Comparison of ENCODE assay signal across 1 cellular context in the genomic region with DNA sequence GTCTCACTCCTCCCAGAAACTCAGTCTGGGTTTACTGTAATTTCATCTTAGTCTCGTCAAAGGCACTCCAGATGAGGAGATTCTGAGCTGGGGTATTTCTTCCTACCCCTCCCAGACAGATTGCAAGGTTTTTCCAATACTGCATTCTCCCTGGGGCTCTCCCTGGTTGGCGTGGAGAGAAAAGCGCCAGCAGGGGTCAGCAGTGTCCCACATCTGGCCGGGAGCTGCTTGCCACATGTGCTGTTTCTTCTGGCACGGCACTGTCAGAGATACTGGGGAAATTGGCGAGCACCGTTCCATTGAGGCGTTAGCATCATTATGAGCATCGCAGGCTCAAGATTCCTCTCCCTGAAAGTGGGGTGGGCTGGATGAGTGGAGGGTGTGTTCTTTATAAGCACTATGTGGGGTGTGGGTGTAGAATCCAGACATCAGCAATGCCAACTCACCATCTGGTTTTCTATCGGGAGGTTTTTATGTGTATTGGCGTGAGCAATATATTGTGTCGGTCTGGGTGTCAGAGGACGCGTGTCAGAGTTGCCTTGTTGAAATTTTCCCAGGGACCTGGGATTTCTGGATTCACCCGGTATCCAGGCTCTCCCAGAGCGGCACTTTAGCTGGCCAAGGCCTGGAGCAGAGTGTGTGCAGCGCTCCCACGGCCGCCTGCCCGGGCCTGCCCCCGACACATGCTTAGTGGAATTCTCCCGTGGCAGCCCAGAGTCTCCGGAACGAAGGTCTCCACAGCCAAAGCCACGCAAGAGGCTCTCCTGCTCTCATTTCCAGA.
TF ChIP-seq lines count a peak whose summit lies in the region.

No MANE protein-coding gene starts in this region.

TF ChIP-seq in HEK293, 187 proteins besides CTCF, POLR2A, EP300 and RAD21 (continued from another document and continues in another):
- no peak for TF ChIP-seq ZNF148 (tag by site-specific recombination; IDR thresholded peaks at IDR 0.05; ENCODE audit: borderline replicate concordance)
- TF ChIP-seq, protein P1, sequence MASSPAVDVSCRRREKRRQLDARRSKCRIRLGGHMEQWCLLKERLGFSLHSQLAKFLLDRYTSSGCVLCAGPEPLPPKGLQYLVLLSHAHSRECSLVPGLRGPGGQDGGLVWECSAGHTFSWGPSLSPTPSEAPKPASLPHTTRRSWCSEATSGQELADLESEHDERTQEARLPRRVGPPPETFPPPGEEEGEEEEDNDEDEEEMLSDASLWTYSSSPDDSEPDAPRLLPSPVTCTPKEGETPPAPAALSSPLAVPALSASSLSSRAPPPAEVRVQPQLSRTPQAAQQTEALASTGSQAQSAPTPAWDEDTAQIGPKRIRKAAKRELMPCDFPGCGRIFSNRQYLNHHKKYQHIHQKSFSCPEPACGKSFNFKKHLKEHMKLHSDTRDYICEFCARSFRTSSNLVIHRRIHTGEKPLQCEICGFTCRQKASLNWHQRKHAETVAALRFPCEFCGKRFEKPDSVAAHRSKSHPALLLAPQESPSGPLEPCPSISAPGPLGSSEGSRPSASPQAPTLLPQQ (tag by site-specific recombination; IDR thresholded peaks at IDR 0.05), result 0 out of 2 replicates have a peak, but pooled peaks have one; percentile 19
- no peak for TF ChIP-seq ZNF513 (tag by site-specific recombination; IDR thresholded peaks at IDR 0.05)
- TF ChIP-seq, protein P2, sequence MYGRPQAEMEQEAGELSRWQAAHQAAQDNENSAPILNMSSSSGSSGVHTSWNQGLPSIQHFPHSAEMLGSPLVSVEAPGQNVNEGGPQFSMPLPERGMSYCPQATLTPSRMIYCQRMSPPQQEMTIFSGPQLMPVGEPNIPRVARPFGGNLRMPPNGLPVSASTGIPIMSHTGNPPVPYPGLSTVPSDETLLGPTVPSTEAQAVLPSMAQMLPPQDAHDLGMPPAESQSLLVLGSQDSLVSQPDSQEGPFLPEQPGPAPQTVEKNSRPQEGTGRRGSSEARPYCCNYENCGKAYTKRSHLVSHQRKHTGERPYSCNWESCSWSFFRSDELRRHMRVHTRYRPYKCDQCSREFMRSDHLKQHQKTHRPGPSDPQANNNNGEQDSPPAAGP (tag by site-specific recombination; IDR thresholded peaks at IDR 0.05), result no peak
- TF ChIP-seq ZNF341 (tag by site-specific recombination; IDR thresholded peaks at IDR 0.05; ENCODE audit: low read depth), result no peak
- TF ChIP-seq ZNF747 (tag by site-specific recombination; IDR thresholded peaks at IDR 0.05), result no peak
- no peak for TF ChIP-seq ZNF701 (tag by site-specific recombination; IDR thresholded peaks at IDR 0.05)
- no peak for TF ChIP-seq ZNF155 (tag by site-specific recombination; IDR thresholded peaks at IDR 0.05)
- TF ChIP-seq ZNF416 (tag by site-specific recombination; IDR thresholded peaks at IDR 0.05), result no peak
- TF ChIP-seq ZNF571 (tag by site-specific recombination; IDR thresholded peaks at IDR 0.05), result no peak
- 0 out of 2 replicates have a peak, but pooled peaks have one; percentile 12 for TF ChIP-seq GLIS1 (tag by site-specific recombination; IDR thresholded peaks at IDR 0.05)
- no peak for TF ChIP-seq ZNF214 (tag by site-specific recombination; IDR thresholded peaks at IDR 0.05; ENCODE audit: borderline replicate concordance)
- no peak for TF ChIP-seq OVOL3 (tag by site-specific recombination; IDR thresholded peaks at IDR 0.05)
- TF ChIP-seq, protein P3, sequence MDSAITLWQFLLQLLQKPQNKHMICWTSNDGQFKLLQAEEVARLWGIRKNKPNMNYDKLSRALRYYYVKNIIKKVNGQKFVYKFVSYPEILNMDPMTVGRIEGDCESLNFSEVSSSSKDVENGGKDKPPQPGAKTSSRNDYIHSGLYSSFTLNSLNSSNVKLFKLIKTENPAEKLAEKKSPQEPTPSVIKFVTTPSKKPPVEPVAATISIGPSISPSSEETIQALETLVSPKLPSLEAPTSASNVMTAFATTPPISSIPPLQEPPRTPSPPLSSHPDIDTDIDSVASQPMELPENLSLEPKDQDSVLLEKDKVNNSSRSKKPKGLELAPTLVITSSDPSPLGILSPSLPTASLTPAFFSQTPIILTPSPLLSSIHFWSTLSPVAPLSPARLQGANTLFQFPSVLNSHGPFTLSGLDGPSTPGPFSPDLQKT (IDR thresholded peaks at IDR 0.05; ENCODE audit: borderline replicate concordance, low read depth, low read length), result no peak
- TF ChIP-seq ZNF157 (tag by site-specific recombination; IDR thresholded peaks at IDR 0.05), result no peak
- TF ChIP-seq ZNF426 (tag by site-specific recombination; IDR thresholded peaks at IDR 0.05), result no peak
- no peak for TF ChIP-seq ZNF292 (tag by site-specific recombination; IDR thresholded peaks at IDR 0.05; ENCODE audit: borderline replicate concordance, low read depth)
- no peak for TF ChIP-seq ZBTB48 (tag by site-specific recombination; IDR thresholded peaks at IDR 0.05)
- no peak for TF ChIP-seq ZBTB20 (tag by site-specific recombination; IDR thresholded peaks at IDR 0.05)
- no peak for TF ChIP-seq ZNF114 (tag by site-specific recombination; IDR thresholded peaks at IDR 0.05)
- no peak for TF ChIP-seq ZFHX2 (tag by site-specific recombination; conservative IDR thresholded peaks at IDR 0.05)
- no peak for TF ChIP-seq ZNF610 (tag by site-specific recombination; IDR thresholded peaks at IDR 0.05; ENCODE audit: borderline replicate concordance)
- TF ChIP-seq REPIN1 (tag by site-specific recombination; IDR thresholded peaks at IDR 0.05; ENCODE audit: low read depth), result no peak
- TF ChIP-seq ZNF560 (tag by site-specific recombination; IDR thresholded peaks at IDR 0.05; ENCODE audit: borderline replicate concordance), result no peak
- TF ChIP-seq ZFP37 (tag by site-specific recombination; IDR thresholded peaks at IDR 0.05), result no peak
- no peak for TF ChIP-seq ZFP41 (tag by site-specific recombination; IDR thresholded peaks at IDR 0.05; ENCODE audit: borderline replicate concordance)
- no peak for TF ChIP-seq ZNF121 (tag by site-specific recombination; IDR thresholded peaks at IDR 0.05)
- TF ChIP-seq YY1 (tag by site-specific recombination; IDR thresholded peaks at IDR 0.05), result no peak
- no peak for TF ChIP-seq SP3 (tag by site-specific recombination; IDR thresholded peaks at IDR 0.05)
- no peak for TF ChIP-seq ZNF658 (tag by site-specific recombination; IDR thresholded peaks at IDR 0.05)
- no peak for TF ChIP-seq ZNF548 (tag by site-specific recombination; IDR thresholded peaks at IDR 0.05)
- no peak for TF ChIP-seq ZNF146 (tag by site-specific recombination; IDR thresholded peaks at IDR 0.05)
- TF ChIP-seq ZNF202 (tag by site-specific recombination; IDR thresholded peaks at IDR 0.05; ENCODE audit: borderline replicate concordance), result no peak
- TF ChIP-seq ZNF2 (tag by site-specific recombination; IDR thresholded peaks at IDR 0.05), result peak; percentile 68; the same call in 1 of the 2 replicates
- no peak for TF ChIP-seq ZNF132 (tag by site-specific recombination; IDR thresholded peaks at IDR 0.05; ENCODE audit: borderline replicate concordance)
- TF ChIP-seq, protein P4, sequence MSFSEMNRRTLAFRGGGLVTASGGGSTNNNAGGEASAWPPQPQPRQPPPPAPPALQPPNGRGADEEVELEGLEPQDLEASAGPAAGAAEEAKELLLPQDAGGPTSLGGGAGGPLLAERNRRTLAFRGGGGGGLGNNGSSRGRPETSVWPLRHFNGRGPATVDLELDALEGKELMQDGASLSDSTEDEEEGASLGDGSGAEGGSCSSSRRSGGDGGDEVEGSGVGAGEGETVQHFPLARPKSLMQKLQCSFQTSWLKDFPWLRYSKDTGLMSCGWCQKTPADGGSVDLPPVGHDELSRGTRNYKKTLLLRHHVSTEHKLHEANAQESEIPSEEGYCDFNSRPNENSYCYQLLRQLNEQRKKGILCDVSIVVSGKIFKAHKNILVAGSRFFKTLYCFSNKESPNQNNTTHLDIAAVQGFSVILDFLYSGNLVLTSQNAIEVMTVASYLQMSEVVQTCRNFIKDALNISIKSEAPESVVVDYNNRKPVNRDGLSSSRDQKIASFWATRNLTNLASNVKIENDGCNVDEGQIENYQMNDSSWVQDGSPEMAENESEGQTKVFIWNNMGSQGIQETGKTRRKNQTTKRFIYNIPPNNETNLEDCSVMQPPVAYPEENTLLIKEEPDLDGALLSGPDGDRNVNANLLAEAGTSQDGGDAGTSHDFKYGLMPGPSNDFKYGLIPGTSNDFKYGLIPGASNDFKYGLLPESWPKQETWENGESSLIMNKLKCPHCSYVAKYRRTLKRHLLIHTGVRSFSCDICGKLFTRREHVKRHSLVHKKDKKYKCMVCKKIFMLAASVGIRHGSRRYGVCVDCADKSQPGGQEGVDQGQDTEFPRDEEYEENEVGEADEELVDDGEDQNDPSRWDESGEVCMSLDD (tag by site-specific recombination; IDR thresholded peaks at IDR 0.05), result no peak
- TF ChIP-seq GFI1B (tag by site-specific recombination; IDR thresholded peaks at IDR 0.05), result no peak
- TF ChIP-seq ZNF175 (tag by site-specific recombination; IDR thresholded peaks at IDR 0.05), result no peak
- 0 out of 2 replicates have a peak, but pooled peaks have one; percentile 30 for TF ChIP-seq ZSCAN30 (tag by site-specific recombination; IDR thresholded peaks at IDR 0.05)
- TF ChIP-seq, protein P5, sequence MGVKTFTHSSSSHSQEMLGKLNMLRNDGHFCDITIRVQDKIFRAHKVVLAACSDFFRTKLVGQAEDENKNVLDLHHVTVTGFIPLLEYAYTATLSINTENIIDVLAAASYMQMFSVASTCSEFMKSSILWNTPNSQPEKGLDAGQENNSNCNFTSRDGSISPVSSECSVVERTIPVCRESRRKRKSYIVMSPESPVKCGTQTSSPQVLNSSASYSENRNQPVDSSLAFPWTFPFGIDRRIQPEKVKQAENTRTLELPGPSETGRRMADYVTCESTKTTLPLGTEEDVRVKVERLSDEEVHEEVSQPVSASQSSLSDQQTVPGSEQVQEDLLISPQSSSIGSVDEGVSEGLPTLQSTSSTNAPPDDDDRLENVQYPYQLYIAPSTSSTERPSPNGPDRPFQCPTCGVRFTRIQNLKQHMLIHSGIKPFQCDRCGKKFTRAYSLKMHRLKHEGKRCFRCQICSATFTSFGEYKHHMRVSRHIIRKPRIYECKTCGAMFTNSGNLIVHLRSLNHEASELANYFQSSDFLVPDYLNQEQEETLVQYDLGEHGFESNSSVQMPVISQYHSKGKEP (tag by site-specific recombination; IDR thresholded peaks at IDR 0.05), result no peak
- no peak for TF ChIP-seq PRDM4 (tag by site-specific recombination; IDR thresholded peaks at IDR 0.05)
- TF ChIP-seq ZNF621 (tag by site-specific recombination; IDR thresholded peaks at IDR 0.05), result no peak
- TF ChIP-seq SP7 (tag by site-specific recombination; IDR thresholded peaks at IDR 0.05), result peak; percentile 39; the same call in 1 of the 2 replicates
- no peak for TF ChIP-seq ZNF221 (tag by site-specific recombination; IDR thresholded peaks at IDR 0.05; ENCODE audit: borderline replicate concordance)
- TF ChIP-seq ZNF311 (tag by site-specific recombination; IDR thresholded peaks at IDR 0.05; ENCODE audit: borderline replicate concordance), result no peak
- TF ChIP-seq ZBTB17 (tag by site-specific recombination; IDR thresholded peaks at IDR 0.05), result peak; percentile 39; the same call in 1 of the 2 replicates
- TF ChIP-seq ZNF549 (tag by site-specific recombination; IDR thresholded peaks at IDR 0.05), result no peak
- no peak for TF ChIP-seq ZNF626 (tag by site-specific recombination; IDR thresholded peaks at IDR 0.05)
- TF ChIP-seq ZNF596 (tag by site-specific recombination; IDR thresholded peaks at IDR 0.05), result no peak
- TF ChIP-seq KLF1 (tag by site-specific recombination; IDR thresholded peaks at IDR 0.05), result no peak
- no peak; the same call in 1 of the 2 replicates for TF ChIP-seq TRIM28 (IDR thresholded peaks at IDR 0.05; ENCODE audit: borderline replicate concordance, low read length)
- TF ChIP-seq ZNF274 (IDR thresholded peaks at IDR 0.05; ENCODE audit: low read length), result no peak
- no peak for TF ChIP-seq ZNF274 (tag by site-specific recombination; IDR thresholded peaks at IDR 0.05; ENCODE audit: borderline replicate concordance)
